Comparison of ENCODE assay signal across 20 cellular contexts in genomic region chr17:37711113-37711512, GRCh38. TPM values are rescaled to one million over a fixed set of nuclear protein-coding genes. Genes with fewer than 3 reads are reported as not detected.
DNase-seq lines count a peak whose midpoint lies in the region; ATAC-seq, FAIRE-seq and TF ChIP-seq lines count a peak whose summit lies in the region.
"Had no signal": no experiment of that assay in that cellular context is flagged by ENCODE, and none has a peak within 500 bp of the region (broad histone marks: within the 10 kb centered on the region; RNA-seq: fewer than 3 reads in every experiment).

No MANE protein-coding gene starts in this region.

- H3K27ac Mint-ChIP-seq in endodermal cell, result peak overlapping the region; percentile 96
- H3K27ac Mint-ChIP-seq in stimulated activated effector memory CD8-positive, alpha-beta T cell treated with anti-CD3 and anti-CD28 coated beads, Interleukin-12 subunit alpha, Interleukin-12 subunit beta, amount 100 ng/mL, for 72 hours, result no peak overlapping the region
- H3K27ac Mint-ChIP-seq: activated naive CD4-positive, alpha-beta T cell treated with anti-CD3 and anti-CD28 coated beads, Interleukin-2, amount 10 ng/mL, durations not matched to agents 7 days and 5 days; naive B cell had no signal

- H3K4me1 ChIP-seq in HUES64 (ENCODE audit: insufficient read depth, low read length), result peaks cover 12% of the 10 kb centered on the region
- H3K4me1 ChIP-seq in endodermal cell (ENCODE audit: control insufficient read depth, insufficient read depth, low read length), result peaks cover 12% of the 10 kb centered on the region
- no peaks in the 10 kb centered on the region for H3K4me1 ChIP-seq in mesodermal cell (ENCODE audit: control insufficient read depth, insufficient read depth, low read length, poor library complexity, severe bottlenecking)
- peaks cover 14% of the 10 kb centered on the region for H3K4me1 ChIP-seq in upper lobe of right lung
- H3K4me1 ChIP-seq: breast epithelium, SJCRH30 had no signal

- peaks cover 76% of the 10 kb centered on the region for H3K4me1 Mint-ChIP-seq in endodermal cell
- no peaks in the 10 kb centered on the region for H3K4me1 Mint-ChIP-seq in stimulated activated effector memory CD8-positive, alpha-beta T cell treated with anti-CD3 and anti-CD28 coated beads, Interleukin-12 subunit alpha, Interleukin-12 subunit beta, amount 100 ng/mL, for 72 hours
- H3K4me1 Mint-ChIP-seq: activated naive CD4-positive, alpha-beta T cell treated with anti-CD3 and anti-CD28 coated beads, Interleukin-2, amount 10 ng/mL, durations not matched to agents 7 days and 5 days; naive B cell had no signal

- H3K4me3 ChIP-seq in HUES64 (ENCODE audit: low read length), result no peak overlapping the region
- H3K4me3 ChIP-seq in endodermal cell (ENCODE audit: low read length), result peak overlapping the region; percentile 22
- no peak overlapping the region for H3K4me3 ChIP-seq in mesodermal cell (ENCODE audit: extremely low read depth, insufficient read depth, low read length, poor library complexity, severe bottlenecking)
- H3K4me3 ChIP-seq in upper lobe of right lung, result no peak overlapping the region
- H3K4me3 ChIP-seq: breast epithelium, SJCRH30, smooth muscle cell had no signal

- 93% methylated on average over 6 of the region's 6 CpGs for WGBS in HUES64
- 91 to 98% methylated on average over 4 to 6 of the region's 6 CpGs for WGBS in endodermal cell (ENCODE audit: insufficient coverage in 1 of 2, insufficient read length in 1 of 2), 2 experiments
- WGBS in mesodermal cell (ENCODE audit: insufficient coverage in 2 of 2), 2 experiments, result 96% methylated on average over 6 of the region's 6 CpGs

- no peak for ATAC-seq in upper lobe of right lung
- no peak for ATAC-seq in stimulated activated effector memory CD8-positive, alpha-beta T cell treated with anti-CD3 and anti-CD28 coated beads, Interleukin-12 subunit alpha, Interleukin-12 subunit beta, amount 100 ng/mL, for 72 hours

- peak overlapping the region; percentile 71 for H3K27ac ChIP-seq in HUES64 (ENCODE audit: low read depth, low read length)
- H3K27ac ChIP-seq in endodermal cell (ENCODE audit: low read depth, low read length), result peak overlapping the region; percentile 47
- peak overlapping the region; percentile 77 for H3K27ac ChIP-seq in mesodermal cell (ENCODE audit: low read depth, low read length, severe bottlenecking)
- H3K27ac ChIP-seq in upper lobe of right lung, result peak overlapping the region; percentile 33
- H3K27ac ChIP-seq: breast epithelium, SJCRH30 had no signal

- H3K9ac ChIP-seq in HUES64 (ENCODE audit: low read depth, low read length) (no peak overlapping the region), endodermal cell (ENCODE audit: extremely low read depth, low read length, poor library complexity, severe bottlenecking) (peak overlapping the region; percentile 52)

- DNase-seq in endodermal cell, result no peak
- DNase-seq in upper lobe of right lung, result no peak
- no peak for DNase-seq in NCI-H146 (lab: John Stamatoyannopoulos, UW)
- no peak for DNase-seq in stimulated activated effector memory CD8-positive, alpha-beta T cell treated with anti-CD3 and anti-CD28 coated beads, Interleukin-12 subunit alpha, Interleukin-12 subunit beta, amount 100 ng/mL, for 72 hours (ENCODE audit: low spot score in 2 of 2)
- DNase-seq in urothelium cell line (ENCODE audit: low spot score), result no peak
- DNase-seq: activated CD4-positive, alpha-beta T cell treated with anti-CD3 and anti-CD28 coated beads, Interleukin-2, amount 50 U/mL, for 48 hours; activated CD4-positive, CD25-positive, alpha-beta regulatory T cell; activated CD8-positive, alpha-beta memory T cell treated with anti-CD3 and anti-CD28 coated beads, Interleukin-2, amount 50 U/mL, for 4 hours; activated naive CD4-positive, alpha-beta T cell treated with anti-CD3 and anti-CD28 coated beads, Interleukin-2, amount 10 ng/mL, durations not matched to agents 7 days and 5 days; amniotic stem cell; effector CD4-positive, alpha-beta T cell; naive B cell; occipital lobe had no signal

- H3K36me3 Mint-ChIP-seq in endodermal cell (ENCODE audit: low read depth), result peaks cover 72% of the 10 kb centered on the region
- H3K36me3 Mint-ChIP-seq in stimulated activated effector memory CD8-positive, alpha-beta T cell treated with anti-CD3 and anti-CD28 coated beads, Interleukin-12 subunit alpha, Interleukin-12 subunit beta, amount 100 ng/mL, for 72 hours, result no peaks in the 10 kb centered on the region
- H3K36me3 Mint-ChIP-seq: activated naive CD4-positive, alpha-beta T cell treated with anti-CD3 and anti-CD28 coated beads, Interleukin-2, amount 10 ng/mL, durations not matched to agents 7 days and 5 days; CD14-positive monocyte; naive B cell had no signal

- H3K9me3 Mint-ChIP-seq in endodermal cell, result peaks cover 8% of the 10 kb centered on the region
- H3K9me3 Mint-ChIP-seq in stimulated activated effector memory CD8-positive, alpha-beta T cell treated with anti-CD3 and anti-CD28 coated beads, Interleukin-12 subunit alpha, Interleukin-12 subunit beta, amount 100 ng/mL, for 72 hours, result no peaks in the 10 kb centered on the region
- H3K9me3 Mint-ChIP-seq: activated naive CD4-positive, alpha-beta T cell treated with anti-CD3 and anti-CD28 coated beads, Interleukin-2, amount 10 ng/mL, durations not matched to agents 7 days and 5 days had no signal

- H3K4me3 Mint-ChIP-seq in endodermal cell, result peak overlapping the region; percentile 25
- H3K4me3 Mint-ChIP-seq in stimulated activated effector memory CD8-positive, alpha-beta T cell treated with anti-CD3 and anti-CD28 coated beads, Interleukin-12 subunit alpha, Interleukin-12 subunit beta, amount 100 ng/mL, for 72 hours, result no peak overlapping the region
- H3K4me3 Mint-ChIP-seq: activated naive CD4-positive, alpha-beta T cell treated with anti-CD3 and anti-CD28 coated beads, Interleukin-2, amount 10 ng/mL, durations not matched to agents 7 days and 5 days; CD14-positive monocyte; naive B cell had no signal

- no peaks in the 10 kb centered on the region for H3K27me3 Mint-ChIP-seq in endodermal cell (ENCODE audit: insufficient read depth)

- TF ChIP-seq CTCF in endodermal cell (conservative IDR thresholded peaks at IDR 0.05) (no peak), upper lobe of right lung (IDR thresholded peaks at IDR 0.05) (no peak)

- intact Hi-C loops in upper lobe of right lung (cut with DNase I), result no loop called here

- no peak for FAIRE-seq in urothelium cell line (lab: Jason Lieb, UNC)

- H3K9me3 ChIP-seq in HUES64 (ENCODE audit: insufficient read depth, low read depth, low read length) (no peaks in the 10 kb centered on the region), endodermal cell (ENCODE audit: control insufficient read depth, low read length) (peaks cover 9% of the 10 kb centered on the region), mesodermal cell (ENCODE audit: control insufficient read depth, low read length) (no peaks in the 10 kb centered on the region), upper lobe of right lung (no peaks in the 10 kb centered on the region)
- H3K9me3 ChIP-seq: breast epithelium, SJCRH30 had no signal

- H3K36me3 ChIP-seq in HUES64 (ENCODE audit: insufficient read depth, low read length), result no peaks in the 10 kb centered on the region
- H3K36me3 ChIP-seq in endodermal cell (ENCODE audit: control insufficient read depth, insufficient read depth, low read length), result peaks cover 63% of the 10 kb centered on the region
- no peaks in the 10 kb centered on the region for H3K36me3 ChIP-seq in mesodermal cell (ENCODE audit: control insufficient read depth, insufficient read depth, low read length)
- no peaks in the 10 kb centered on the region for H3K36me3 ChIP-seq in upper lobe of right lung
- H3K36me3 ChIP-seq: breast epithelium, SJCRH30 had no signal

- H3K27me3 ChIP-seq in HUES64 (ENCODE audit: insufficient read depth, low read length) (0 out of 2 replicates have a peak, but pooled peaks cover 5% of the 10 kb centered on the region), endodermal cell (ENCODE audit: control insufficient read depth, insufficient read depth, low read length, poor library complexity, severe bottlenecking) (no peaks in the 10 kb centered on the region), upper lobe of right lung (peaks cover 5% of the 10 kb centered on the region)
- H3K27me3 ChIP-seq: SJCRH30 had no signal

RNA-seq across cellular contexts. Expression of gene HNF1B, which starts 33.7 kb away (rescaled TPM):
- 0.70 TPM for polyA plus RNA-seq in HUES64 (2013, experiment 1 of 2)
- polyA plus RNA-seq in HUES64 (2013, experiment 2 of 2), result 0.89 TPM
- total RNA-seq in endodermal cell, result 10 to 100 TPM; 39.7 to 42.7 TPM
- 4.9 TPM for polyA plus RNA-seq in endodermal cell (2013, experiment 1 of 2)
- polyA plus RNA-seq in endodermal cell (2013, experiment 2 of 2), result 3.9 TPM
- polyA plus RNA-seq in mesodermal cell (2013, experiment 1 of 2), result 0.18 TPM
- 0.15 TPM for polyA plus RNA-seq in mesodermal cell (2013, experiment 2 of 2)
- total RNA-seq in upper lobe of right lung, result 19.8 TPM
- total RNA-seq: Daoy, occipital lobe, SJCRH30, smooth muscle cell had no signal
- polyA plus RNA-seq: CD14-positive monocyte, smooth muscle cell had no signal
